ENCODE assay signal across 9 cellular contexts in the genomic region with DNA sequence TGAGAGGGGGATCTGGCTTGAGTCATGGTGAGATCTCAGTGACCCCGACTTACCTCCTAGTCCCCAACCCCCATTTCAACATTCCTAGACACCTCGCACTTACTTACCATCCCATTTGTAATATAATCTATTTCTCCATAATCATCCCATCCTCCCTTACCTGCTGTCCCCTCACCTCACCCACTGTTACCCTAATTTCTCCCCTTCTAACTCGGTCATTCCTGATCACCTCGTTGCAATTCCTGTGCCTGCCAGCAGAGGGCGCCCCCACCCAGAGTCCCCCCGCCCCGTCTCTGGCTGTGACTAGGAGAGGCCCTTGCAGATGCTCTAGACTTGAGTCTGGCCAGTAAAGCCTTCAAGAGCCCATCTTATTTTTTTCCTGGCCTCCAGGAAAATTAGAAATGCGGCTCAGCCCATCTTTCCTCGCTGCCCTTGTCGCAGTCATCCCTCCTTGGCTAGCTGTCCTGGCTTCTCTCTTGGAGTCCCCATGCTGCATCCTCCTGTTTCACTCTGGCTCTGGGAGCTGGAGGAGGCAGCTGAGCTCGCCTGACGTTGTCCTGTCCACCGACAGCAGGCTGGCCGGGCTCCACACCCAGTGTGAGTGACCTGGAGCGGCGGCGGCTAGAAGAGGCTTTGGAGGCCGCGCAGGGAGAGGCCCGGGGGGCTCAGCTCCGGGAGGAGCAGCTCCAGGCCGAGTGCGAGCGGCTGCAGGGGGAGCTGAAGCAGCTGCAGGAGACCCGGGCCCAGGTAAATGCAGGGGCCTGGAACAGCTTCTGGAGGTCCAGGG.
A peak's percentile ranks its signal among the peaks of the same experiment; 100 is the strongest.
DNase-seq lines count a peak whose midpoint lies in the region; ATAC-seq, FAIRE-seq and TF ChIP-seq lines count a peak whose summit lies in the region.
"Had no signal": no experiment of that assay in that cellular context is flagged by ENCODE, and none has a peak within 500 bp of the region (broad histone marks: within the 10 kb centered on the region; RNA-seq: fewer than 3 reads in every experiment).

No MANE protein-coding gene starts in this region.

- H3K36me3 Mint-ChIP-seq in nephron progenitor cell (ENCODE audit: low read depth), result peaks cover 9% of the 10 kb centered on the region

- TF ChIP-seq POLR2A in erythroblast (IDR thresholded peaks at IDR 0.05; ENCODE audit: low read length), result no peak

- FAIRE-seq in GM19239 (lab: Jason Lieb, UNC), result peak; percentile 94

- H3K27me3 Mint-ChIP-seq in nephron progenitor cell (ENCODE audit: low read depth, poor library complexity), result peaks cover 2% of the 10 kb centered on the region

- H3K9me3 Mint-ChIP-seq in nephron progenitor cell, result no peaks in the 10 kb centered on the region

- no peak overlapping the region for H3K4me3 Mint-ChIP-seq in nephron progenitor cell

- no peak for ATAC-seq in GM21529 (IDR thresholded peaks at IDR 0.05; ENCODE audit: unreplicated experiment)

- no peak for DNase-seq in AG09309 (ENCODE audit: low read depth)
- DNase-seq in GM19239 (ENCODE audit: insufficient read length, low spot score), result peak; percentile 87
- DNase-seq in NOMO-1 treated with dmso at 0.1 percent for 144 hours (lab: John Stamatoyannopoulos, UW; ENCODE audit: unreplicated experiment), result peak; percentile 38
- peak; percentile 87 for DNase-seq in activated T-cell treated with anti-CD3 and anti-CD28 coated beads for 4 hours
- DNase-seq in erythroblast (lab: John Stamatoyannopoulos, UW), result peak; percentile 51 to 72
- peak; percentile 85 for DNase-seq in nephron progenitor cell
- peak; percentile 67 for DNase-seq in superior temporal gyrus (ENCODE audit: extremely low spot score)

- no peak overlapping the region for H3K27ac Mint-ChIP-seq in nephron progenitor cell

- no peak overlapping the region for H3K4me3 ChIP-seq in AG09309 (ENCODE audit: control insufficient read depth, low read depth, low read length)
- H3K4me3 ChIP-seq: skin epidermis had no signal

- H3K4me1 Mint-ChIP-seq in nephron progenitor cell, result peaks cover 65% of the 10 kb centered on the region

- peak; percentile 92 for TF ChIP-seq CTCF in AG09309 (IDR thresholded peaks at IDR 0.05; ENCODE audit: control insufficient read depth, insufficient read depth, low read depth, low read length, missing control alignments)
- TF ChIP-seq CTCF in nephron progenitor cell (IDR thresholded peaks at IDR 0.05), result peak; percentile 99
